ENCODE assay signal across 17 cellular contexts in the genomic region with DNA sequence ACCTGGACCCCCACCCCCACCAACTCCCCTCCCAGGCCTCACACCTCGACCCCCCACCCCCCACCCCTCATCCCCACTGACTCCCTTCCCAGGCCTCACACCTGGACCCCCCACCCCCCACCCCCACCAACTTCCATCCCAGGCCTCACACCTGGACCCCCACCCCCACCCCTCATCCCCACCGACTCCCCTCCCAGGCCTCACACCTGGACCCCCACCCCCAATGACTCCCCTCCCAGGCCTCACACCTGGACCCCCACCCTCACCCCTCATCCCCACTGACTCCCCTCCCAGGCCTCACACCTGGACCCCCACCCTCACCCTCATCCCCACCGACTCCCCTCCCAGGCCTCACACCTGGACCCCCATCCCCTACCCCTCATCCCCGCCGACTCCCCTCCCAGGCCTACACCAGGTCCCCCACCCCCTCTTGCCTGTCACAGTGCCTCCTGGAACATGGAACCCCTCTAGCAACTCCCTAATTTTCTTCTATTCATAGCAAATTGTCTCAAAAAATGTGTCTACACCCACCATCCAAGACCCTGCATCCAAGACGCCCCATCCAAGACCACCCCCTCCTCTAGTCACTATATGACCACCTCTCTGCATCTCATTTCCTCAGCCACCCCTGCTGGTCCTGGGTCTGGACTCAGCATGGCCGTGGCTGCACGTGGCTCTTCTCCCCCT. TPM values are rescaled to one million over a fixed set of nuclear protein-coding genes. Genes with fewer than 3 reads are reported as not detected.
DNase-seq lines count a peak whose midpoint lies in the region; ATAC-seq, FAIRE-seq and TF ChIP-seq lines count a peak whose summit lies in the region.
"Had no signal": no experiment of that assay in that cellular context is flagged by ENCODE, and none has a peak within 500 bp of the region (broad histone marks: within the 10 kb centered on the region; RNA-seq: fewer than 3 reads in every experiment).

No MANE protein-coding gene starts in this region.

- TF ChIP-seq CTCF in HepG2 (CRISPR knock-in tag; IDR thresholded peaks at IDR 0.05): no peak
- no peak for TF ChIP-seq CTCF in right lobe of liver (IDR thresholded peaks at IDR 0.05)
- TF ChIP-seq CTCF in K562 (IDR thresholded peaks at IDR 0.05 in 2 of 3, conservative IDR thresholded peaks at IDR 0.05 in 1 of 3; ENCODE audit: insufficient read depth in 2 of 3, low read depth in 1 of 3, low read length in 3 of 3): no peak

- no peak overlapping the region for H3K4me3 Mint-ChIP-seq in stimulated activated naive CD8-positive, alpha-beta T cell treated with anti-CD3 and anti-CD28 coated beads, Interleukin-15, amount 100 ng/mL, for 72 hours
- H3K4me3 Mint-ChIP-seq: CD8-positive, alpha-beta memory T cell had no signal

- no peaks in the 10 kb centered on the region for H3K9me1 ChIP-seq in K562 (ENCODE audit: control insufficient read depth, insufficient read depth, low read length)

- in situ Hi-C loops in HepG2 (cut with HindIII; ENCODE audit: extremely low pct_ligation_motif_present, low pct_unique_long_range_greater_than_20kb) (no loop called here), K562 (cut with MboI) (no loop called here)

- POLR2A ChIA-PET in HepG2 (lab: Yijun Ruan, JAX) (no interaction called here), K562 (lab: Yijun Ruan, JAX) (interaction anchor here (0.6 kb wide), 1 partner anchor 35 kb away, joined by 3 read pairs; no protein-coding TSS in a partner anchor)

- H4K20me1 ChIP-seq in HepG2 (ENCODE audit: insufficient read depth, low read length) (no peaks in the 10 kb centered on the region), K562 (replicated peaks; ENCODE audit: control insufficient read depth, insufficient read depth, low read length) (no peaks in the 10 kb centered on the region)

- H3K4me1 ChIP-seq in HepG2 (ENCODE audit: insufficient read depth, low read length) (peaks cover 12% of the 10 kb centered on the region), right lobe of liver (no peaks in the 10 kb centered on the region), K562 (replicated peaks in 1 of 2; ENCODE audit: control insufficient read depth in 2 of 2, insufficient read depth in 2 of 2, low read length in 2 of 2) (peaks cover 10 to 41% of the 10 kb centered on the region in 2 experiments; a peak in 4 of 5 replicates)
- H3K4me1 ChIP-seq: Peyer's patch had no signal

- H3K9me3 ChIP-seq in HepG2 (ENCODE audit: low read length) (no peaks in the 10 kb centered on the region), right lobe of liver (no peaks in the 10 kb centered on the region), K562 (replicated peaks; ENCODE audit: control insufficient read depth, insufficient read depth, low read depth, low read length) (no peaks in the 10 kb centered on the region)
- H3K9me3 ChIP-seq: Peyer's patch had no signal

- no peak overlapping the region for H3K27ac ChIP-seq in HepG2 (ENCODE audit: extremely low read length, insufficient read depth, low read length)
- no peak overlapping the region for H3K27ac ChIP-seq in right lobe of liver
- H3K27ac ChIP-seq in K562 (ENCODE audit: extremely low read depth, low read depth, low read length): no peak overlapping the region
- H3K27ac ChIP-seq: Peyer's patch had no signal

- FAIRE-seq in HepG2 (lab: Jason Lieb, UNC) (no peak), K562 (lab: Jason Lieb, UNC) (no peak)
- FAIRE-seq: G401.6, H54 had no signal

- intact Hi-C loops in HepG2 (cut with micrococcal nuclease; ENCODE audit: unreplicated experiment): no loop called here
- intact Hi-C loops in right lobe of liver (cut with DNase I): no loop called here
- intact Hi-C loops in K562 (cut with micrococcal nuclease): no loop called here
- intact Hi-C loops in posterior vena cava (cut with DNase I): no loop called here

- H3K9me3 Mint-ChIP-seq in stimulated activated naive CD8-positive, alpha-beta T cell treated with anti-CD3 and anti-CD28 coated beads, Interleukin-15, amount 100 ng/mL, for 72 hours: no peaks in the 10 kb centered on the region
- H3K9me3 Mint-ChIP-seq: CD8-positive, alpha-beta memory T cell had no signal

- H2AFZ ChIP-seq in HepG2 (ENCODE audit: low read length) (no peak overlapping the region), K562 (ENCODE audit: low read depth, low read length) (no peak overlapping the region)

- TF ChIP-seq POLR2A in HepG2 (IDR thresholded peaks at IDR 0.05; ENCODE audit: insufficient read depth in 1 of 2, low read depth in 2 of 2, low read length in 2 of 2) (no peak), right lobe of liver (IDR thresholded peaks at IDR 0.05) (no peak), K562 (conservative IDR thresholded peaks at IDR 0.05) (no peak)

- CTCF ChIA-PET in HepG2 (lab: Yijun Ruan, JAX; ENCODE audit: low intra/inter-chr PET ratio, low total read pairs) (no interaction called here), K562 (lab: Yijun Ruan, JAX; ENCODE audit: low intra/inter-chr PET ratio) (no interaction called here)

- H3K27ac Mint-ChIP-seq in stimulated activated naive CD8-positive, alpha-beta T cell treated with anti-CD3 and anti-CD28 coated beads, Interleukin-15, amount 100 ng/mL, for 72 hours: no peak overlapping the region
- H3K27ac Mint-ChIP-seq: CD8-positive, alpha-beta memory T cell had no signal

- ATAC-seq in HepG2 (peak; percentile 18; the same call in 2 of the 3 replicates), right lobe of liver (no peak), K562 (peak; percentile 22; the same call in 1 of the 3 replicates)
- ATAC-seq in stimulated activated naive CD8-positive, alpha-beta T cell treated with anti-CD3 and anti-CD28 coated beads, Interleukin-15, amount 100 ng/mL, for 72 hours: no peak

- no peak overlapping the region for H3K4me3 ChIP-seq in HepG2 (replicated peaks in 1 of 3; ENCODE audit: insufficient read depth in 1 of 3, low read depth in 2 of 3, low read length in 3 of 3)
- H3K4me3 ChIP-seq in right lobe of liver: no peak overlapping the region
- H3K4me3 ChIP-seq in K562: no peak overlapping the region
- H3K4me3 ChIP-seq: Peyer's patch had no signal

- no peaks in the 10 kb centered on the region for H3K4me1 Mint-ChIP-seq in stimulated activated naive CD8-positive, alpha-beta T cell treated with anti-CD3 and anti-CD28 coated beads, Interleukin-15, amount 100 ng/mL, for 72 hours
- H3K4me1 Mint-ChIP-seq: CD8-positive, alpha-beta memory T cell had no signal

- DNase-seq in HepG2 (ENCODE audit: low spot score): no peak
- DNase-seq in right lobe of liver: no peak
- DNase-seq in K562 (ENCODE audit: extremely low read depth in 1 of 4, low spot score in 3 of 4): peak in 2 of 4 experiments; percentile 31 to 35
- peak; percentile 30 for DNase-seq in posterior vena cava (ENCODE audit: low spot score)
- no peak for DNase-seq in stimulated activated CD4-positive, alpha-beta T cell treated with anti-CD3 and anti-CD28 coated beads, Interleukin-4, amount 100 ng/mL, for 24 hours
- no peak for DNase-seq in stimulated activated naive CD8-positive, alpha-beta T cell treated with anti-CD3 and anti-CD28 coated beads, Interleukin-15, amount 100 ng/mL, for 72 hours
- DNase-seq in Ammon's horn (ENCODE audit: low spot score): no peak
- DNase-seq: ACHN, Karpas-422, NCI-H1417 treated with DMSO at 0.1 percent for 48 hours, NCI-H2029, NCI-H510A, Peyer's patch, SHP77 had no signal

- H3K36me3 ChIP-seq in HepG2 (replicated peaks in 1 of 2; ENCODE audit: control insufficient read depth in 1 of 2, insufficient read depth in 2 of 2, low read length in 2 of 2) (no peaks in the 10 kb centered on the region), right lobe of liver (no peaks in the 10 kb centered on the region), K562 (ENCODE audit: control insufficient read depth, insufficient read depth, low read length) (no peaks in the 10 kb centered on the region)
- H3K36me3 ChIP-seq: Peyer's patch had no signal

- BruUV-seq in HepG2 (replicated peaks; lab: Mats Ljungman, UMichigan) (no TSS peak), K562 (replicated peaks; lab: Mats Ljungman, UMichigan) (no TSS peak)

- TF ChIP-seq EP300 in HepG2 (IDR thresholded peaks at IDR 0.05; ENCODE audit: low read depth in 2 of 2, low read length in 2 of 2) (no peak), HepG2 (CRISPR knock-in tag; IDR thresholded peaks at IDR 0.05; ENCODE audit: borderline replicate concordance) (no peak), K562 (IDR thresholded peaks at IDR 0.05; ENCODE audit: low read length) (no peak)

- H3K79me2 ChIP-seq in HepG2 (ENCODE audit: insufficient read depth, low read length) (no peaks in the 10 kb centered on the region), K562 (ENCODE audit: control insufficient read depth, insufficient read depth, low read length) (no peaks in the 10 kb centered on the region)

- H3K4me2 ChIP-seq in HepG2 (ENCODE audit: low read depth, low read length): no peak overlapping the region
- no peak overlapping the region for H3K4me2 ChIP-seq in K562 (ENCODE audit: insufficient read depth, low read length)

- H3K27me3 ChIP-seq in HepG2 (ENCODE audit: control insufficient read depth in 1 of 2, insufficient read depth in 2 of 2, low read length in 2 of 2) (peaks cover 5 to 68% of the 10 kb centered on the region in 2 experiments; a peak in 4 of 5 replicates), right lobe of liver (no peaks in the 10 kb centered on the region), K562 (ENCODE audit: control insufficient read depth in 2 of 2, insufficient read depth in 2 of 2, low read length in 2 of 2) (peaks cover 15 to 58% of the 10 kb centered on the region in 2 experiments; a peak in 4 of 5 replicates)
- H3K27me3 ChIP-seq: Peyer's patch had no signal

- 24% methylated on average over 8 of the region's 8 CpGs for WGBS in HepG2 (ENCODE audit: low lambda C conversion rate)
- 67% methylated on average over 8 of the region's 8 CpGs for WGBS in right lobe of liver (ENCODE audit: insufficient coverage, low coverage, low lambda C conversion rate, missing lambda C conversion rate)
- WGBS in K562 (ENCODE audit: insufficient coverage, low coverage, missing lambda C conversion rate): 3% methylated on average over 3 of the region's 8 CpGs

- H3K9ac ChIP-seq in HepG2 (ENCODE audit: insufficient read depth, low read depth, low read length) (no peak overlapping the region), K562 (ENCODE audit: insufficient read depth in 1 of 2, low read depth in 2 of 2, low read length in 2 of 2) (no peak overlapping the region)

- TF ChIP-seq RAD21 in HepG2 (CRISPR knock-in tag; IDR thresholded peaks at IDR 0.05) (no peak), K562 (CRISPR knock-in tag; conservative IDR thresholded peaks at IDR 0.05 in 1 of 2, IDR thresholded peaks at IDR 0.05 in 1 of 2) (no peak)

- peaks cover 12% of the 10 kb centered on the region for H3K27me3 Mint-ChIP-seq in stimulated activated naive CD8-positive, alpha-beta T cell treated with anti-CD3 and anti-CD28 coated beads, Interleukin-15, amount 100 ng/mL, for 72 hours

RNA-seq across cellular contexts. Expression of a gene that starts 36.9 kb away (rescaled TPM):
- total RNA-seq in HepG2 (2016; rRNA removed; fragmentation: Illumina TruSeq; extraction: Trizol) (0.84 and 1.1 TPM in 2 replicates), right lobe of liver (under 1 TPM in 2 of 6 experiments, not detected in 4; 0.12 to 0.49 TPM), K562 (2014; rRNA removed) (not detected in 2 replicates), K562 (2014; rRNA removed; fragmentation: Illumina TruSeq; extraction: Trizol) (not detected in 2 replicates), K562 (2015; rRNA removed; fragmentation: Illumina TruSeq; extraction: Trizol) (0.19 TPM in 1 of 2 replicates, not detected in the other), K562 (2021) (0.22 TPM in 2 replicates), posterior vena cava (1 to 10 TPM in 1 of 2 donors, under 1 TPM in 1; 0.81 to 1.0 TPM)
- total RNA-seq in HepG2 (2016; cell fraction: cytosol; rRNA removed; fragmentation: Illumina TruSeq; extraction: Trizol; ENCODE audit: low read depth): 0.35 and 0.40 TPM in 2 replicates
- total RNA-seq in HepG2 (2016; cell fraction: insoluble cytoplasmic fraction; rRNA removed; fragmentation: Illumina TruSeq; extraction: Trizol): 0.19 and 0.93 TPM in 2 replicates
- 1.1 and 1.3 TPM in 2 replicates for total RNA-seq in HepG2 (2016; cell fraction: membrane; rRNA removed; fragmentation: Illumina TruSeq; extraction: Trizol)
- 1.3 and 1.7 TPM in 2 replicates for total RNA-seq in HepG2 (2016; cell fraction: nucleus; rRNA removed; fragmentation: Illumina TruSeq; extraction: Trizol)
- polyA plus RNA-seq in HepG2 (2011; rRNA removed) (0.74 and 2.3 TPM in 2 replicates), K562 (2011; rRNA removed) (0.14 and 0.24 TPM in 2 replicates), K562 (2014; fragmentation: Illumina TruSeq; extraction: Trizol) (0.06 and 0.44 TPM in 2 replicates), K562 (2014; fragmentation: Nextera tagmentation; extraction: Ambion mirVana) (not detected), K562 (2014; rRNA removed) (0.46 and 0.52 TPM in 2 replicates)
- polyA plus RNA-seq in HepG2 (2011; cell fraction: cytosol; rRNA removed): 0.62 and 0.65 TPM in 2 replicates
- 7.2 and 9.9 TPM in 2 replicates for polyA plus RNA-seq in HepG2 (2011; cell fraction: nucleus; rRNA removed)
- polyA plus RNA-seq in HepG2 (2012): 0.54 and 1.4 TPM in 2 replicates
- 0.18 and 0.59 TPM in 2 replicates for polyA plus RNA-seq in HepG2 (2016; cell fraction: cytosol; fragmentation: Illumina TruSeq; extraction: Trizol; ENCODE audit: low read depth)
- polyA plus RNA-seq in HepG2 (2016; cell fraction: insoluble cytoplasmic fraction; fragmentation: Illumina TruSeq; extraction: Trizol; ENCODE audit: low read depth): 0.59 and 0.72 TPM in 2 replicates
- polyA plus RNA-seq in HepG2 (2016; cell fraction: membrane; fragmentation: Illumina TruSeq; extraction: Trizol; ENCODE audit: low read depth): 0.64 and 0.85 TPM in 2 replicates
- 1.8 and 3.3 TPM in 2 replicates for polyA plus RNA-seq in HepG2 (2016; cell fraction: nucleus; fragmentation: Illumina TruSeq; extraction: Trizol; ENCODE audit: insufficient read depth, low read depth)
- 0.62 and 1.2 TPM in 2 replicates for polyA minus RNA-seq in HepG2 (2011; rRNA and poly(A)+ RNA removed; ENCODE audit: low replicate concordance)
- 0.88 and 1.3 TPM in 2 replicates for polyA minus RNA-seq in HepG2 (2011; cell fraction: cytosol; rRNA and poly(A)+ RNA removed)
- polyA minus RNA-seq in HepG2 (2011; cell fraction: nucleus; rRNA and poly(A)+ RNA removed): 0.90 and 3.0 TPM in 2 replicates
- total RNA-seq in K562 (2011; cell fraction: chromatin; rRNA removed; ENCODE audit: low replicate concordance): 0.84 and 4.1 TPM in 2 replicates
- 1.8 and 2.1 TPM in 2 replicates for total RNA-seq in K562 (2011; cell fraction: nucleolus; rRNA removed)
- 0.84 and 1.2 TPM in 2 replicates for total RNA-seq in K562 (2011; cell fraction: nucleoplasm; rRNA removed)
- polyA plus RNA-seq in K562 (2011; cell fraction: cytosol; rRNA removed): 0.34 and 0.55 TPM in 2 replicates
- polyA plus RNA-seq in K562 (2011; cell fraction: nucleus; rRNA removed): 0.65 and 2.2 TPM in 2 replicates
- 0.18 and 0.24 TPM in 2 replicates for polyA plus RNA-seq in K562 (2012)
- polyA minus RNA-seq in K562 (2011; rRNA and poly(A)+ RNA removed): 0.39 TPM in 1 of 2 replicates, not detected in the other
- polyA minus RNA-seq in K562 (2011; cell fraction: cytosol; rRNA and poly(A)+ RNA removed): not detected in 2 replicates
- 0.56 and 1.2 TPM in 2 replicates for polyA minus RNA-seq in K562 (2011; cell fraction: nucleus; rRNA and poly(A)+ RNA removed)

RNA-seq across cellular contexts. Expression of a gene that starts 43.4 kb away (rescaled TPM):
- 19.4 and 25.9 TPM in 2 replicates for total RNA-seq in HepG2 (2016; rRNA removed; fragmentation: Illumina TruSeq; extraction: Trizol)
- 21.8 and 24.1 TPM in 2 replicates for total RNA-seq in HepG2 (2016; cell fraction: cytosol; rRNA removed; fragmentation: Illumina TruSeq; extraction: Trizol; ENCODE audit: low read depth)
- 18.0 and 24.4 TPM in 2 replicates for total RNA-seq in HepG2 (2016; cell fraction: insoluble cytoplasmic fraction; rRNA removed; fragmentation: Illumina TruSeq; extraction: Trizol)
- 16.0 and 17.9 TPM in 2 replicates for total RNA-seq in HepG2 (2016; cell fraction: membrane; rRNA removed; fragmentation: Illumina TruSeq; extraction: Trizol)
- total RNA-seq in HepG2 (2016; cell fraction: nucleus; rRNA removed; fragmentation: Illumina TruSeq; extraction: Trizol): 11.3 and 14.6 TPM in 2 replicates
- polyA plus RNA-seq in HepG2 (2011; rRNA removed): 44.2 and 47.5 TPM in 2 replicates
- 27.1 and 38.7 TPM in 2 replicates for polyA plus RNA-seq in HepG2 (2011; cell fraction: cytosol; rRNA removed)
- polyA plus RNA-seq in HepG2 (2011; cell fraction: nucleus; rRNA removed): 59.6 and 61.9 TPM in 2 replicates
- polyA plus RNA-seq in HepG2 (2012): 31.4 and 32.5 TPM in 2 replicates
- 23.1 and 26.1 TPM in 2 replicates for polyA plus RNA-seq in HepG2 (2016; cell fraction: cytosol; fragmentation: Illumina TruSeq; extraction: Trizol; ENCODE audit: low read depth)
- 40.7 and 53.4 TPM in 2 replicates for polyA plus RNA-seq in HepG2 (2016; cell fraction: insoluble cytoplasmic fraction; fragmentation: Illumina TruSeq; extraction: Trizol; ENCODE audit: low read depth)
- 25.9 and 29.3 TPM in 2 replicates for polyA plus RNA-seq in HepG2 (2016; cell fraction: membrane; fragmentation: Illumina TruSeq; extraction: Trizol; ENCODE audit: low read depth)
- 27.5 and 35.7 TPM in 2 replicates for polyA plus RNA-seq in HepG2 (2016; cell fraction: nucleus; fragmentation: Illumina TruSeq; extraction: Trizol; ENCODE audit: insufficient read depth, low read depth)
- 19.2 and 101 TPM in 2 replicates for polyA minus RNA-seq in HepG2 (2011; rRNA and poly(A)+ RNA removed; ENCODE audit: low replicate concordance)
- polyA minus RNA-seq in HepG2 (2011; cell fraction: cytosol; rRNA and poly(A)+ RNA removed): 14.2 and 15.4 TPM in 2 replicates
- polyA minus RNA-seq in HepG2 (2011; cell fraction: nucleus; rRNA and poly(A)+ RNA removed): 17.4 and 24.5 TPM in 2 replicates
- total RNA-seq in right lobe of liver: 100 to 1,000 TPM in 1 of 6 experiments, 10 to 100 TPM in 5; 68.3 to 103 (median 88.0) TPM
- total RNA-seq in K562 (2011; cell fraction: chromatin; rRNA removed; ENCODE audit: low replicate concordance): 28.7 and 53.4 TPM in 2 replicates
- total RNA-seq in K562 (2011; cell fraction: nucleolus; rRNA removed): 24.0 and 26.7 TPM in 2 replicates
- total RNA-seq in K562 (2011; cell fraction: nucleoplasm; rRNA removed): 23.5 and 24.4 TPM in 2 replicates
- total RNA-seq in K562 (2014; rRNA removed): 16.0 and 23.0 TPM in 2 replicates
- 1.9 and 2.3 TPM in 2 replicates for total RNA-seq in K562 (2014; rRNA removed; fragmentation: Illumina TruSeq; extraction: Trizol)
- total RNA-seq in K562 (2015; rRNA removed; fragmentation: Illumina TruSeq; extraction: Trizol): 6.9 and 7.1 TPM in 2 replicates
- total RNA-seq in K562 (2021): 22.8 and 25.4 TPM in 2 replicates
- 13.5 and 16.4 TPM in 2 replicates for polyA plus RNA-seq in K562 (2011; rRNA removed)
- polyA plus RNA-seq in K562 (2011; cell fraction: cytosol; rRNA removed): 15.0 and 35.2 TPM in 2 replicates
- 21.5 and 35.3 TPM in 2 replicates for polyA plus RNA-seq in K562 (2011; cell fraction: nucleus; rRNA removed)
- polyA plus RNA-seq in K562 (2012): 20.3 and 28.2 TPM in 2 replicates
- polyA plus RNA-seq in K562 (2014; fragmentation: Illumina TruSeq; extraction: Trizol): 4.9 and 13.1 TPM in 2 replicates
- polyA plus RNA-seq in K562 (2014; fragmentation: Nextera tagmentation; extraction: Ambion mirVana): under 1 TPM; 0.23 to 0.41 TPM
- polyA plus RNA-seq in K562 (2014; rRNA removed): 13.3 and 15.4 TPM in 2 replicates
- 6.0 and 11.6 TPM in 2 replicates for polyA minus RNA-seq in K562 (2011; rRNA and poly(A)+ RNA removed)
- 10.5 and 28.4 TPM in 2 replicates for polyA minus RNA-seq in K562 (2011; cell fraction: cytosol; rRNA and poly(A)+ RNA removed)
- 9.6 and 13.5 TPM in 2 replicates for polyA minus RNA-seq in K562 (2011; cell fraction: nucleus; rRNA and poly(A)+ RNA removed)
- 10 to 100 TPM; 44.1 to 46.4 TPM for total RNA-seq in posterior vena cava

Comparison
In these comparisons a context has a peak if more than half of its experiments do, and no peak if none do; other contexts are left out.
1. ATAC-seq: peak in HepG2 (single experiment) and K562 (single experiment); none in right lobe of liver (0 of 4) and stimulated activated naive CD8-positive, alpha-beta T cell treated with anti-CD3 and anti-CD28 coated beads, Interleukin-15, amount 100 ng/mL, for 72 hours (single experiment).